ENCODE assay signal across 14 cellular contexts in the genomic region with DNA sequence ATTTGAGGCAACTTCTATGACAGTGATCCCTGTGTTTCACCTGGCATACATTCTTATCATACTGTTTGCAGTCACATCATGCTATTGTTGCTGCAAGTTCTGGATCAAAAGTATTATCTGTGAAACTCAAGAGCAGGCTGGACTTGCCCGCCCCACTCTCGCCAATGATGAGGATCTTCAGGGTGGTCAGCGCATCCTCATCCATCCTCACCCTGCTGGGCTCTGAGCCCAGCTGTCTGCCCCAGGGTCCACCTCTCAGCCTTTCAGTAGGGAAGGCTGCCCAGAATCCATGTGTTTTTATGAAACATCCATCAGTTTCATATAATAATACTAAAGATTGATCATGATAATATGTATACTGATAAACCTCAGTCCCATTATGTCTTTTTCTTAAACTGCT.
"Had no signal": no experiment of that assay in that cellular context is flagged by ENCODE, and none has a peak within 500 bp of the region (broad histone marks: within the 10 kb centered on the region; RNA-seq: fewer than 3 reads in every experiment).

No MANE protein-coding gene starts in this region.

- H3K36me3 ChIP-seq: prostate gland had no signal

- H3K9me3 ChIP-seq: prostate gland had no signal

- H3K27ac Mint-ChIP-seq: activated naive CD8-positive, alpha-beta T cell treated with anti-CD3 and anti-CD28 coated beads, Interleukin-2, amount 10 ng/mL, durations not matched to agents 7 days and 5 days; natural killer cell treated with Interleukin-12 subunit alpha and Interleukin-12 subunit beta and Interleukin-15 and Interleukin-18, amount 100 ng/mL, for 72 hours had no signal

- H3K4me3 ChIP-seq: hepatocyte, prostate gland, smooth muscle cell had no signal

- H3K36me3 Mint-ChIP-seq: activated naive CD8-positive, alpha-beta T cell treated with anti-CD3 and anti-CD28 coated beads, Interleukin-2, amount 10 ng/mL, durations not matched to agents 7 days and 5 days; natural killer cell treated with Interleukin-12 subunit alpha and Interleukin-12 subunit beta and Interleukin-15 and Interleukin-18, amount 100 ng/mL, for 72 hours had no signal

- H3K4me2 ChIP-seq: hepatocyte, smooth muscle cell had no signal

- H3K27ac ChIP-seq: hepatocyte, prostate gland had no signal

- H3K4me1 ChIP-seq: prostate gland had no signal

- H3K4me1 Mint-ChIP-seq: activated naive CD8-positive, alpha-beta T cell treated with anti-CD3 and anti-CD28 coated beads, Interleukin-2, amount 10 ng/mL, durations not matched to agents 7 days and 5 days had no signal

- H3K4me3 Mint-ChIP-seq: activated naive CD8-positive, alpha-beta T cell treated with anti-CD3 and anti-CD28 coated beads, Interleukin-2, amount 10 ng/mL, durations not matched to agents 7 days and 5 days; natural killer cell treated with Interleukin-12 subunit alpha and Interleukin-12 subunit beta and Interleukin-15 and Interleukin-18, amount 100 ng/mL, for 72 hours had no signal

- DNase-seq: activated CD4-positive, alpha-beta T cell treated with anti-CD3 and anti-CD28 coated beads, Interleukin-2, amount 50 U/mL, for 4 hours; activated naive CD4-positive, alpha-beta T cell; activated naive CD8-positive, alpha-beta T cell treated with anti-CD3 and anti-CD28 coated beads, Interleukin-2, amount 10 ng/mL, durations not matched to agents 7 days and 5 days; activated T-cell treated with anti-CD3 and anti-CD28 coated beads for 4 hours; islet precursor cell; right cardiac atrium; stimulated activated CD4-positive, alpha-beta T cell treated with anti-CD3 and anti-CD28 coated beads, Interleukin-4, amount 100 ng/mL, for 4 hours; stimulated activated CD8-positive, alpha-beta memory T cell treated with anti-CD3 and anti-CD28 coated beads, Interleukin-4, amount 100 ng/mL, for 48 hours; stimulated activated naive CD4-positive, alpha-beta T cell treated with Interleukin-2 at 50 U/mL for 16 hours had no signal

- H3K79me2 ChIP-seq: hepatocyte had no signal

- H3K27me3 ChIP-seq: hepatocyte had no signal

- H3K9me3 Mint-ChIP-seq: natural killer cell treated with Interleukin-12 subunit alpha and Interleukin-12 subunit beta and Interleukin-15 and Interleukin-18, amount 100 ng/mL, for 72 hours had no signal

- H2AFZ ChIP-seq: hepatocyte had no signal

- ATAC-seq: left lobe of liver; natural killer cell treated with Interleukin-12 subunit alpha and Interleukin-12 subunit beta and Interleukin-15 and Interleukin-18, amount 100 ng/mL, for 72 hours had no signal
